ENCODE assay signal across 16 cellular contexts in genomic region chr11:68077617-68078592, GRCh38. TPM values are rescaled to one million over a fixed set of nuclear protein-coding genes. Genes with fewer than 3 reads are reported as not detected.
A peak's percentile ranks its signal among the peaks of the same experiment; 100 is the strongest.
DNase-seq lines count a peak whose midpoint lies in the region; ATAC-seq and TF ChIP-seq lines count a peak whose summit lies in the region.
"Had no signal": no experiment of that assay in that cellular context is flagged by ENCODE, and none has a peak within 500 bp of the region (broad histone marks: within the 10 kb centered on the region; RNA-seq: fewer than 3 reads in every experiment).

No MANE protein-coding gene starts in this region.

- H3K27me3 ChIP-seq in thyroid gland, result no peaks in the 10 kb centered on the region
- H3K27me3 ChIP-seq in mesendoderm (ENCODE audit: insufficient read depth, low read length, poor library complexity), result no peaks in the 10 kb centered on the region

- peaks cover 2 to 10% of the 10 kb centered on the region in 2 donors for H3K36me3 ChIP-seq in thyroid gland
- H3K36me3 ChIP-seq in mesendoderm (ENCODE audit: control insufficient read depth, insufficient read depth, low read length), result no peaks in the 10 kb centered on the region

- no peak overlapping the region for H3K23ac ChIP-seq in mesendoderm (ENCODE audit: low read length)

- H3K27ac Mint-ChIP-seq in activated CD4-positive, alpha-beta T cell treated with anti-CD3 and anti-CD28 coated beads, Interleukin-2, amount 10 ng/mL, durations not matched to agents 7 days and 5 days, result peak overlapping the region; percentile 5
- peak overlapping the region; percentile 67 for H3K27ac Mint-ChIP-seq in glutamatergic neuron (ENCODE audit: unreplicated experiment)

- no peak overlapping the region for H2BK120ac ChIP-seq in mesendoderm (ENCODE audit: low read depth, low read length)

- H3K4me1 Mint-ChIP-seq in activated CD4-positive, alpha-beta T cell treated with anti-CD3 and anti-CD28 coated beads, Interleukin-2, amount 10 ng/mL, durations not matched to agents 7 days and 5 days, result no peaks in the 10 kb centered on the region
- H3K4me1 Mint-ChIP-seq in glutamatergic neuron (ENCODE audit: low read depth, unreplicated experiment), result peaks cover 20% of the 10 kb centered on the region

- intact Hi-C loops in thyroid gland (cut with DNase I), result no loop called here

- CTCF ChIA-PET in activated CD4-positive, alpha-beta T cell treated with anti-CD3 and anti-CD28 coated beads, Interleukin-2, amount 10 ng/mL, durations not matched to agents 7 days and 5 days (lab: Charles Lee), result no interaction called here

- no peak overlapping the region for H2BK15ac ChIP-seq in mesendoderm (replicated peaks; ENCODE audit: low read depth)

- no peak overlapping the region for H3K4ac ChIP-seq in mesendoderm (ENCODE audit: low read depth, low read length)

- H3K36me3 Mint-ChIP-seq in activated CD4-positive, alpha-beta T cell treated with anti-CD3 and anti-CD28 coated beads, Interleukin-2, amount 10 ng/mL, durations not matched to agents 7 days and 5 days (ENCODE audit: low read depth), result no peaks in the 10 kb centered on the region
- peaks cover 4% of the 10 kb centered on the region for H3K36me3 Mint-ChIP-seq in glutamatergic neuron (ENCODE audit: unreplicated experiment)

- no peak overlapping the region for H3K18ac ChIP-seq in mesendoderm (ENCODE audit: low read length)

- peaks cover 33 to 44% of the 10 kb centered on the region in 2 donors for H3K4me1 ChIP-seq in thyroid gland
- H3K4me1 ChIP-seq in mesendoderm (ENCODE audit: control insufficient read depth, low read depth, low read length), result no peaks in the 10 kb centered on the region

- no peaks in the 10 kb centered on the region for H3K9me3 ChIP-seq in thyroid gland
- H3K9me3 ChIP-seq: A549 had no signal

- DNase-seq in activated CD4-positive, alpha-beta T cell treated with anti-CD3 and anti-CD28 coated beads, Interleukin-2, amount 10 ng/mL, durations not matched to agents 7 days and 5 days, result no peak
- no peak for DNase-seq in activated CD4-positive, alpha-beta T cell treated with anti-CD3 and anti-CD28 coated beads for 4 hours
- DNase-seq in glutamatergic neuron (no peak), thyroid gland (peak; percentile 57 to 59), NCI-H446 (lab: John Stamatoyannopoulos, UW) (no peak), SK-N-DZ (ENCODE audit: low spot score) (no peak), mesendoderm (no peak)
- DNase-seq: amniotic stem cell; effector CD4-positive, alpha-beta T cell; GM23248; NCI-H2081; stimulated activated CD4-positive, alpha-beta T cell treated with anti-CD3 and anti-CD28 coated beads, Interleukin-2, amount 100 ng/mL, for 48 hours had no signal

- peaks cover 4% of the 10 kb centered on the region for H3K79me2 ChIP-seq in mesendoderm (ENCODE audit: control insufficient read depth, insufficient read depth, low read length)

- TF ChIP-seq POLR2A in thyroid gland (IDR thresholded peaks at IDR 0.05), result no peak

- H2AK5ac ChIP-seq in mesendoderm (ENCODE audit: low read length), result no peak overlapping the region

- no peak for TF ChIP-seq CTCF in glutamatergic neuron (IDR thresholded peaks at IDR 0.05; ENCODE audit: partially characterized antibody, unreplicated experiment)
- TF ChIP-seq CTCF in thyroid gland (IDR thresholded peaks at IDR 0.05), result peak in 3 of 6 experiments; percentile 5 to 30 (median 18)

- H4K5ac ChIP-seq in mesendoderm (ENCODE audit: low read length), result no peak overlapping the region

- no peak overlapping the region for H3K4me2 ChIP-seq in mesendoderm (ENCODE audit: low read length)
- H3K4me2 ChIP-seq: A549 had no signal

- H3K9me3 Mint-ChIP-seq in activated CD4-positive, alpha-beta T cell treated with anti-CD3 and anti-CD28 coated beads, Interleukin-2, amount 10 ng/mL, durations not matched to agents 7 days and 5 days, result no peaks in the 10 kb centered on the region
- peaks cover 2% of the 10 kb centered on the region for H3K9me3 Mint-ChIP-seq in glutamatergic neuron (ENCODE audit: unreplicated experiment)

- no peaks in the 10 kb centered on the region for H3K27me3 Mint-ChIP-seq in activated CD4-positive, alpha-beta T cell treated with anti-CD3 and anti-CD28 coated beads, Interleukin-2, amount 10 ng/mL, durations not matched to agents 7 days and 5 days
- H3K27me3 Mint-ChIP-seq in glutamatergic neuron (ENCODE audit: unreplicated experiment), result peaks cover 4% of the 10 kb centered on the region

- H3K4me3 ChIP-seq in thyroid gland (replicated peaks in 1 of 3) (no peak overlapping the region), mesendoderm (ENCODE audit: low read length) (no peak overlapping the region)
- H3K4me3 ChIP-seq: A549, GM23248, K562, lung had no signal

- peak; percentile 50 for ATAC-seq in HG03460 (IDR thresholded peaks at IDR 0.05; ENCODE audit: unreplicated experiment)
- ATAC-seq: K562 had no signal

- POLR2A ChIA-PET in activated CD4-positive, alpha-beta T cell treated with anti-CD3 and anti-CD28 coated beads, Interleukin-2, amount 10 ng/mL, durations not matched to agents 7 days and 5 days (lab: Charles Lee), result no interaction called here

- no peak overlapping the region for H3K56ac ChIP-seq in mesendoderm (ENCODE audit: low read length)

- no peak overlapping the region for H2BK5ac ChIP-seq in mesendoderm (ENCODE audit: low read length)

- no peak overlapping the region for H3K4me3 Mint-ChIP-seq in activated CD4-positive, alpha-beta T cell treated with anti-CD3 and anti-CD28 coated beads, Interleukin-2, amount 10 ng/mL, durations not matched to agents 7 days and 5 days
- H3K4me3 Mint-ChIP-seq in glutamatergic neuron (ENCODE audit: unreplicated experiment), result peak overlapping the region; percentile 10

- H3K27ac ChIP-seq in thyroid gland, result peak overlapping the region; percentile 41 to 62 (median 54)
- H3K27ac ChIP-seq in mesendoderm (ENCODE audit: low read depth, low read length), result no peak overlapping the region
- H3K27ac ChIP-seq: A549, GM23248 had no signal

- no peak overlapping the region for H4K8ac ChIP-seq in mesendoderm (ENCODE audit: low read depth, low read length)

- no peak overlapping the region for H3K9ac ChIP-seq in mesendoderm (ENCODE audit: low read length)
- H3K9ac ChIP-seq: GM23248 had no signal

- WGBS in thyroid gland, 2 donors, result 54 to 60% methylated on average over 8 of the region's 8 CpGs
- no CpG with 5 or more reads among the region's 8 CpGs for WGBS in mesendoderm (ENCODE audit: extremely low coverage, insufficient coverage, low lambda C conversion rate)

- H3K79me1 ChIP-seq in mesendoderm (ENCODE audit: low read length), result peaks cover 18% of the 10 kb centered on the region

RNA-seq across cellular contexts. Expression of gene TCIRG1, which starts 39.1 kb away (rescaled TPM):
- total RNA-seq in activated CD4-positive, alpha-beta T cell treated with anti-CD3 and anti-CD28 coated beads, Interleukin-2, amount 10 ng/mL, durations not matched to agents 7 days and 5 days, result 100 to 1,000 TPM; 286 to 316 TPM
- total RNA-seq in glutamatergic neuron (ENCODE audit: unreplicated experiment), result 47.2 TPM
- 100 to 1,000 TPM in 3 of 4 donors, 10 to 100 TPM in 1; 74.8 to 141 (median 121) TPM for total RNA-seq in thyroid gland
- 25.9 and 34.5 TPM in 2 replicates for polyA plus RNA-seq in SK-N-DZ (2014; cell fraction: cytosol; rRNA removed)
- polyA plus RNA-seq in SK-N-DZ (2014; cell fraction: nucleus; rRNA removed), result 992 and 1,068 TPM in 2 replicates
- 5.4 TPM for polyA plus RNA-seq in mesendoderm (2013, experiment 1 of 2)
- 5.8 TPM for polyA plus RNA-seq in mesendoderm (2013, experiment 2 of 2)

RNA-seq across cellular contexts. Expression of gene CHKA, which starts 43.3 kb away (rescaled TPM):
- 1 to 10 TPM; 4.5 to 6.3 TPM for total RNA-seq in activated CD4-positive, alpha-beta T cell treated with anti-CD3 and anti-CD28 coated beads, Interleukin-2, amount 10 ng/mL, durations not matched to agents 7 days and 5 days
- total RNA-seq in glutamatergic neuron (ENCODE audit: unreplicated experiment), result 74.1 TPM
- total RNA-seq in thyroid gland, result 100 to 1,000 TPM in 1 of 4 donors, 10 to 100 TPM in 3; 86.8 to 106 (median 93.1) TPM
- 38.9 and 43.1 TPM in 2 replicates for polyA plus RNA-seq in SK-N-DZ (2014; cell fraction: cytosol; rRNA removed)
- 52.3 and 76.0 TPM in 2 replicates for polyA plus RNA-seq in SK-N-DZ (2014; cell fraction: nucleus; rRNA removed)
- polyA plus RNA-seq in mesendoderm (2013, experiment 1 of 2), result 30.5 TPM
- polyA plus RNA-seq in mesendoderm (2013, experiment 2 of 2), result 30.1 TPM

RNA-seq across cellular contexts. Expression of gene NDUFS8, which starts 47.4 kb away (rescaled TPM):
- total RNA-seq in activated CD4-positive, alpha-beta T cell treated with anti-CD3 and anti-CD28 coated beads, Interleukin-2, amount 10 ng/mL, durations not matched to agents 7 days and 5 days, result 100 to 1,000 TPM; 116 to 138 TPM
- total RNA-seq in glutamatergic neuron (ENCODE audit: unreplicated experiment) (136 TPM), thyroid gland (100 to 1,000 TPM; 222 to 310 (median 254) TPM)
- 239 and 267 TPM in 2 replicates for polyA plus RNA-seq in SK-N-DZ (2014; cell fraction: cytosol; rRNA removed)
- polyA plus RNA-seq in SK-N-DZ (2014; cell fraction: nucleus; rRNA removed), result 236 and 267 TPM in 2 replicates
- 113 TPM for polyA plus RNA-seq in mesendoderm (2013, experiment 1 of 2)
- 110 TPM for polyA plus RNA-seq in mesendoderm (2013, experiment 2 of 2)

Comparison
In these comparisons a context has a peak if more than half of its experiments do, and no peak if none do; other contexts are left out.
1. DNase-seq: peak in thyroid gland (2 of 2); none in activated CD4-positive, alpha-beta T cell treated with anti-CD3 and anti-CD28 coated beads, Interleukin-2, amount 10 ng/mL, durations not matched to agents 7 days and 5 days (single experiment), activated CD4-positive, alpha-beta T cell treated with anti-CD3 and anti-CD28 coated beads for 4 hours (0 of 2), glutamatergic neuron (single experiment), NCI-H446 (0 of 2), SK-N-DZ (single experiment) and mesendoderm (single experiment).
2. RNA of gene CHKA, which starts 43.3 kb away (total RNA-seq): 86.8 to 106 TPM in thyroid gland and 74.1 TPM in glutamatergic neuron (single experiment); 4.5 to 6.3 TPM in activated CD4-positive, alpha-beta T cell treated with anti-CD3 and anti-CD28 coated beads, Interleukin-2, amount 10 ng/mL, durations not matched to agents 7 days and 5 days; every median in the first group is over 10 times any median in the second.